ENCODE assay signal across 21 cellular contexts in genomic region chr1:167127661-167128060, GRCh38. TPM values are rescaled to one million over a fixed set of nuclear protein-coding genes. Genes with fewer than 3 reads are reported as not detected.
"Had no signal": no experiment of that assay in that cellular context is flagged by ENCODE, and none has a peak within 500 bp of the region (broad histone marks: within the 10 kb centered on the region; RNA-seq: fewer than 3 reads in every experiment).

No MANE protein-coding gene starts in this region.

- ATAC-seq: gastroesophageal sphincter, left lung, lower lobe of right lung, mucosa of descending colon had no signal

- H2AFZ ChIP-seq: hepatocyte had no signal

- H3K36me3 ChIP-seq: esophagus squamous epithelium, gastroesophageal sphincter, left lung, lower lobe of right lung had no signal

- H3K4me2 ChIP-seq: hepatocyte had no signal

- H3K4me1 ChIP-seq: esophagus squamous epithelium, gastroesophageal sphincter, left lung, lower lobe of right lung had no signal

- DNase-seq: dermis blood vessel endothelial cell; dorsolateral prefrontal cortex; effector CD4-positive, alpha-beta T cell; effector memory CD4-positive, alpha-beta T cell; esophagus squamous epithelium; foreskin fibroblast; foreskin melanocyte; hypothalamus; left cardiac atrium; left lung; left ventricle myocardium superior; lower lobe of right lung; mesenchymal stem cell; mucosa of descending colon; naive B cell had no signal

- H3K79me2 ChIP-seq: hepatocyte had no signal

- H3K4me3 ChIP-seq: coronary artery, esophagus squamous epithelium, gastroesophageal sphincter, heart left ventricle, hepatocyte, left lung, lower lobe of right lung, mucosa of descending colon had no signal

- H3K27ac ChIP-seq: coronary artery, esophagus squamous epithelium, gastroesophageal sphincter, heart left ventricle, hepatocyte, left lung, lower lobe of right lung had no signal

- H3K9me3 ChIP-seq: esophagus squamous epithelium, gastroesophageal sphincter, heart left ventricle, left lung, lower lobe of right lung, mucosa of descending colon had no signal

- H3K27me3 ChIP-seq: hepatocyte had no signal

RNA-seq across cellular contexts. Expression of gene STYXL2, which starts 33.8 kb away (rescaled TPM):
- polyA plus RNA-seq: endothelial cell of umbilical vein, keratinocyte had no signal

RNA-seq across cellular contexts. Expression of gene GPA33, which starts 37.5 kb away (rescaled TPM):
- polyA plus RNA-seq: endothelial cell of umbilical vein, keratinocyte had no signal
